ENCODE assay signal across 1 cellular context in genomic region chr16:58843675-58844074, GRCh38.
TF ChIP-seq lines count a peak whose summit lies in the region.

No MANE protein-coding gene starts in this region.

TF ChIP-seq in GM23338, 12 proteins besides CTCF, POLR2A, EP300 and RAD21 (continued from another document):
- TF ChIP-seq REST (IDR thresholded peaks at IDR 0.05; ENCODE audit: unreplicated experiment), result no peak
TF ChIP-seq in GM23338: peak in this region for 0.
